8 cellular contexts compared by ENCODE assay signal in the genomic region with DNA sequence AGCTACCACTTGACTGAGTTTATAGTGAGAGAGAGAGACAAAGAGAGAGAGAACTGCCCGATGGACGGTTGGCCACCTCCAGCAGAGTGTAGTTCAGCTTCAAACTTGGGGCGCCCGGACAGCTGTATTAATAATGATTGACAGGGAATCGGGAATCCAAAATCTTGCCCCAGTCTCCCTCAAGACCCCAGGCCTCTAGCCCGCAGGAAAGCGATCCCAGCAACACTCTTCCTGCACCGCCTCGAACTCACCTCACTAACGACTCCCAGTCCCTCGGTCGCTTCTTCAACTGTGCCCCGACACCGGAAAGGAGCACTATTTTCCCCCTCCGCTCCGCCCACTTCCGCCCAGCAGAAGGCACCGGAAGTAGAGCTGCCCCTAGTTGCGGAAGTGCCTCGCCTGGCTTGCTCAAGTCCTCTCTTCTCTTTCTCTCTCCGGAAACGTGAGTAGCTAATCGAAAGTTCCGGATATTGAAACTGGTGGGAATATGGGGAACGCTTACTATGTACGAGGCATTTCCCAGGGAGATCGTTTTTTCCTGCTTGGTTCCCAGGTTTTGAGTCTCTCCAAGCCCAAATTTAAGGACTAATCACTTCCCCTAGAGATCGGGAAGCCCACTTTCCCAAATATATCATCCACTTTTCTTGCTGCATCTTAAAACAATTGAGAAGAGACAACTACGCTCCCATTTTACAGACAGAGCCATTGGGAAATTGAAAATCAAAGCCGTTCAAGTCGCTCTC.
DNase-seq lines count a peak whose midpoint lies in the region; ATAC-seq and TF ChIP-seq lines count a peak whose summit lies in the region.

A gene with protein sequence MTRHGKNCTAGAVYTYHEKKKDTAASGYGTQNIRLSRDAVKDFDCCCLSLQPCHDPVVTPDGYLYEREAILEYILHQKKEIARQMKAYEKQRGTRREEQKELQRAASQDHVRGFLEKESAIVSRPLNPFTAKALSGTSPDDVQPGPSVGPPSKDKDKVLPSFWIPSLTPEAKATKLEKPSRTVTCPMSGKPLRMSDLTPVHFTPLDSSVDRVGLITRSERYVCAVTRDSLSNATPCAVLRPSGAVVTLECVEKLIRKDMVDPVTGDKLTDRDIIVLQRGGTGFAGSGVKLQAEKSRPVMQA (minus strand): TSS at position 293 of the 743 bp plus-strand sequence. CDS start 19,865 bp downstream, outside the sequence.

- ATAC-seq in GM18499 (IDR thresholded peaks at IDR 0.05; ENCODE audit: insufficient read depth, unreplicated experiment): peak; percentile 81
- peak; percentile 88 for ATAC-seq in HG02970 (IDR thresholded peaks at IDR 0.05; ENCODE audit: low FRiP score, unreplicated experiment)
- no peak for ATAC-seq in GM18858 (IDR thresholded peaks at IDR 0.05; ENCODE audit: unreplicated experiment)

- peak within 1 kb of the TSS; percentile 93 for H3K4me3 ChIP-seq in astrocyte of the cerebellum (ENCODE audit: low read depth, low read length)

- TF ChIP-seq CTCF in astrocyte of the cerebellum (IDR thresholded peaks at IDR 0.05; ENCODE audit: low read depth, low read length, missing control alignments): no peak

- in situ Hi-C loops in astrocyte of the cerebellum (cut with HindIII; ENCODE audit: low sequenced_read_pairs): no loop called here

- DNase-seq in NCI-H2081 treated with DMSO at 0.1 percent for 48 hours (lab: John Stamatoyannopoulos, UW) (peak; percentile 75), T1000 (lab: John Stamatoyannopoulos, UW) (peak; percentile 82), astrocyte of the cerebellum (ENCODE audit: low read depth) (peak; percentile 95), hepatic stellate cell (ENCODE audit: low spot score) (peak; percentile 90), retina (peak; percentile 95)
